Comparison of ENCODE assay signal across 1 cellular context in the genomic region with DNA sequence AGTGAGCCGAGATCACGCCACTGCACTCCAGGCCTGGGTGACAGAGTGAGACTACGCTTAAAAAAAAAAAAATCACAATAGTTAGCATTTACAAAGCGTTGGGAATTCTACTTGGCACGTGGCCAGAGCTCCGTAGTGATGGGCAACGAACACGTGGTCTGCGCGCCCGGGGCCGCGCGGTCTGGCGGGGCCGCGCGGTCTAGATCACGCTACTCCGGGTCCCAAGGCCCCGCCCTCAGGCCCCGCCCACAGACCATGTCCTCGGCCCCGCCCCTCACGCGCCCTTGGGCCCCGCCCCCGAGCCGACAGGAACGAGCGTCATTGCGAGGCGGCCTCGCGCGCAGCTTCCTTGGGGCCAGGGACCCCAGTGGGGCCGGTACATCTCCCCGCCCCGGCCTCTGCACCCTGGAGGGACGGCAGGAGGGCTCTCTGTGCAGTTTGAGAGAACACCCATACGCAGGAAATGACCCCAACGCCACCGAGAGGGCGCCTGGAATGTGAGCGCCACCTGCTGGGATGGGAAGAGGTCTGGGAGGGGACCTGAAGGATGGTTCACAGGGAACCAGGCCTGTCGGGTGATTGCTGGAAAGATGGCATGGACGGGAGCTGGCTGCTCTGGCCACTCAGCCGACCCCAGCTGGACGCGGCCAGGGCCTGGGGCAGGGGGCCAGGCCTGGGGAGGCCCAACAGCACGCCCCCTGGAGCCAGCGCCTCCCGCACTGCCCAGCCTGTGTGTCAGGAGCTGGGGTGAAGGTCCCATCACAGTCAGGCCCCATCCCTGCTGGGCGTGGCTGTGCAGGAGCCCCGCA.
TF ChIP-seq lines count a peak whose summit lies in the region.

No MANE protein-coding gene starts in this region.

TF ChIP-seq in K562, 482 proteins besides CTCF, POLR2A, EP300 and RAD21 (continued from another document and continues in another):
- TF ChIP-seq, protein P1, sequence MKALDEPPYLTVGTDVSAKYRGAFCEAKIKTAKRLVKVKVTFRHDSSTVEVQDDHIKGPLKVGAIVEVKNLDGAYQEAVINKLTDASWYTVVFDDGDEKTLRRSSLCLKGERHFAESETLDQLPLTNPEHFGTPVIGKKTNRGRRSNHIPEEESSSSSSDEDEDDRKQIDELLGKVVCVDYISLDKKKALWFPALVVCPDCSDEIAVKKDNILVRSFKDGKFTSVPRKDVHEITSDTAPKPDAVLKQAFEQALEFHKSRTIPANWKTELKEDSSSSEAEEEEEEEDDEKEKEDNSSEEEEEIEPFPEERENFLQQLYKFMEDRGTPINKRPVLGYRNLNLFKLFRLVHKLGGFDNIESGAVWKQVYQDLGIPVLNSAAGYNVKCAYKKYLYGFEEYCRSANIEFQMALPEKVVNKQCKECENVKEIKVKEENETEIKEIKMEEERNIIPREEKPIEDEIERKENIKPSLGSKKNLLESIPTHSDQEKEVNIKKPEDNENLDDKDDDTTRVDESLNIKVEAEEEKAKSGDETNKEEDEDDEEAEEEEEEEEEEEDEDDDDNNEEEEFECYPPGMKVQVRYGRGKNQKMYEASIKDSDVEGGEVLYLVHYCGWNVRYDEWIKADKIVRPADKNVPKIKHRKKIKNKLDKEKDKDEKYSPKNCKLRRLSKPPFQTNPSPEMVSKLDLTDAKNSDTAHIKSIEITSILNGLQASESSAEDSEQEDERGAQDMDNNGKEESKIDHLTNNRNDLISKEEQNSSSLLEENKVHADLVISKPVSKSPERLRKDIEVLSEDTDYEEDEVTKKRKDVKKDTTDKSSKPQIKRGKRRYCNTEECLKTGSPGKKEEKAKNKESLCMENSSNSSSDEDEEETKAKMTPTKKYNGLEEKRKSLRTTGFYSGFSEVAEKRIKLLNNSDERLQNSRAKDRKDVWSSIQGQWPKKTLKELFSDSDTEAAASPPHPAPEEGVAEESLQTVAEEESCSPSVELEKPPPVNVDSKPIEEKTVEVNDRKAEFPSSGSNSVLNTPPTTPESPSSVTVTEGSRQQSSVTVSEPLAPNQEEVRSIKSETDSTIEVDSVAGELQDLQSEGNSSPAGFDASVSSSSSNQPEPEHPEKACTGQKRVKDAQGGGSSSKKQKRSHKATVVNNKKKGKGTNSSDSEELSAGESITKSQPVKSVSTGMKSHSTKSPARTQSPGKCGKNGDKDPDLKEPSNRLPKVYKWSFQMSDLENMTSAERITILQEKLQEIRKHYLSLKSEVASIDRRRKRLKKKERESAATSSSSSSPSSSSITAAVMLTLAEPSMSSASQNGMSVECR (CRISPR knock-in tag; IDR thresholded peaks at IDR 0.05): peak; percentile 81
- TF ChIP-seq, protein P2, sequence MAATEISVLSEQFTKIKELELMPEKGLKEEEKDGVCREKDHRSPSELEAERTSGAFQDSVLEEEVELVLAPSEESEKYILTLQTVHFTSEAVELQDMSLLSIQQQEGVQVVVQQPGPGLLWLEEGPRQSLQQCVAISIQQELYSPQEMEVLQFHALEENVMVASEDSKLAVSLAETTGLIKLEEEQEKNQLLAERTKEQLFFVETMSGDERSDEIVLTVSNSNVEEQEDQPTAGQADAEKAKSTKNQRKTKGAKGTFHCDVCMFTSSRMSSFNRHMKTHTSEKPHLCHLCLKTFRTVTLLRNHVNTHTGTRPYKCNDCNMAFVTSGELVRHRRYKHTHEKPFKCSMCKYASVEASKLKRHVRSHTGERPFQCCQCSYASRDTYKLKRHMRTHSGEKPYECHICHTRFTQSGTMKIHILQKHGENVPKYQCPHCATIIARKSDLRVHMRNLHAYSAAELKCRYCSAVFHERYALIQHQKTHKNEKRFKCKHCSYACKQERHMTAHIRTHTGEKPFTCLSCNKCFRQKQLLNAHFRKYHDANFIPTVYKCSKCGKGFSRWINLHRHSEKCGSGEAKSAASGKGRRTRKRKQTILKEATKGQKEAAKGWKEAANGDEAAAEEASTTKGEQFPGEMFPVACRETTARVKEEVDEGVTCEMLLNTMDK (IDR thresholded peaks at IDR 0.05; ENCODE audit: borderline replicate concordance, insufficient read depth, low read depth, low read length, poor library complexity, severe bottlenecking): peak; percentile 88
- no peak for TF ChIP-seq ZNF644 (tag; IDR thresholded peaks at IDR 0.05; ENCODE audit: low read depth)
- peak; percentile 86 for TF ChIP-seq EP400 (IDR thresholded peaks at IDR 0.05)
- no peak for TF ChIP-seq ZC3H8 (IDR thresholded peaks at IDR 0.05)
- TF ChIP-seq RBM22 (IDR thresholded peaks at IDR 0.05; ENCODE audit: low read depth, low read length, poor library complexity, severe bottlenecking): no peak
- TF ChIP-seq, protein P3, sequence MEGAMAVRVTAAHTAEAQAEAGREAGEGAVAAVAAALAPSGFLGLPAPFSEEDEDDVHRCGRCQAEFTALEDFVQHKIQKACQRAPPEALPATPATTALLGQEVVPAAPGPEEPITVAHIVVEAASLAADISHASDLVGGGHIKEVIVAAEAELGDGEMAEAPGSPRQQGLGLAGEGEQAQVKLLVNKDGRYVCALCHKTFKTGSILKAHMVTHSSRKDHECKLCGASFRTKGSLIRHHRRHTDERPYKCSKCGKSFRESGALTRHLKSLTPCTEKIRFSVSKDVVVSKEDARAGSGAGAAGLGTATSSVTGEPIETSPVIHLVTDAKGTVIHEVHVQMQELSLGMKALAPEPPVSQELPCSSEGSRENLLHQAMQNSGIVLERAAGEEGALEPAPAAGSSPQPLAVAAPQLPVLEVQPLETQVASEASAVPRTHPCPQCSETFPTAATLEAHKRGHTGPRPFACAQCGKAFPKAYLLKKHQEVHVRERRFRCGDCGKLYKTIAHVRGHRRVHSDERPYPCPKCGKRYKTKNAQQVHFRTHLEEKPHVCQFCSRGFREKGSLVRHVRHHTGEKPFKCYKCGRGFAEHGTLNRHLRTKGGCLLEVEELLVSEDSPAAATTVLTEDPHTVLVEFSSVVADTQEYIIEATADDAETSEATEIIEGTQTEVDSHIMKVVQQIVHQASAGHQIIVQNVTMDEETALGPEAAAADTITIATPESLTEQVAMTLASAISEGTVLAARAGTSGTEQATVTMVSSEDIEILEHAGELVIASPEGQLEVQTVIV (CRISPR knock-in tag; IDR thresholded peaks at IDR 0.05; ENCODE audit: borderline replicate concordance): no peak
- TF ChIP-seq, protein P4, sequence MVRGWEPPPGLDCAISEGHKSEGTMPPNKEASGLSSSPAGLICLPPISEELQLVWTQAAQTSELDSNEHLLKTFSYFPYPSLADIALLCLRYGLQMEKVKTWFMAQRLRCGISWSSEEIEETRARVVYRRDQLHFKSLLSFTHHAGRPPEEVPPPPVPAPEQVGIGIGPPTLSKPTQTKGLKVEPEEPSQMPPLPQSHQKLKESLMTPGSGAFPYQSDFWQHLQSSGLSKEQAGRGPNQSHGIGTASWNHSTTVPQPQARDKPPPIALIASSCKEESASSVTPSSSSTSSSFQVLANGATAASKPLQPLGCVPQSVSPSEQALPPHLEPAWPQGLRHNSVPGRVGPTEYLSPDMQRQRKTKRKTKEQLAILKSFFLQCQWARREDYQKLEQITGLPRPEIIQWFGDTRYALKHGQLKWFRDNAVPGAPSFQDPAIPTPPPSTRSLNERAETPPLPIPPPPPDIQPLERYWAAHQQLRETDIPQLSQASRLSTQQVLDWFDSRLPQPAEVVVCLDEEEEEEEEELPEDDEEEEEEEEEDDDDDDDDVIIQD (CRISPR knock-in tag; IDR thresholded peaks at IDR 0.05): no peak
- TF ChIP-seq NFYB (IDR thresholded peaks at IDR 0.05; ENCODE audit: extremely low read depth, insufficient read length): no peak
- peak; percentile 50 for TF ChIP-seq KDM5B (IDR thresholded peaks at IDR 0.05; ENCODE audit: insufficient replicate concordance, low read depth, low read length)
- no peak for TF ChIP-seq SMAD3 (CRISPR knock-in tag; conservative IDR thresholded peaks at IDR 0.05)
- TF ChIP-seq, protein P5, sequence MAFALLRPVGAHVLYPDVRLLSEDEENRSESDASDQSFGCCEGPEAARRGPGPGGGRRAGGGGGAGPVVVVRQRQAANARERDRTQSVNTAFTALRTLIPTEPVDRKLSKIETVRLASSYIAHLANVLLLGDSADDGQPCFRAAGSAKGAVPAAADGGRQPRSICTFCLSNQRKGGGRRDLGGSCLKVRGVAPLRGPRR (CRISPR knock-in tag; IDR thresholded peaks at IDR 0.05): no peak
- peak; percentile 74; the same call in 1 of the 2 replicates for TF ChIP-seq MTA3 (IDR thresholded peaks at IDR 0.05; ENCODE audit: borderline replicate concordance)
- peak; percentile 97 for TF ChIP-seq MYC (IDR thresholded peaks at IDR 0.05; ENCODE audit: low read depth, low read length)
- TF ChIP-seq MYC (CRISPR knock-in tag; IDR thresholded peaks at IDR 0.05; ENCODE audit: borderline replicate concordance, low read depth): peak; percentile 69; the same call in 1 of the 2 replicates
- no peak; the same call in 1 of the 2 replicates for TF ChIP-seq NCOR1 (IDR thresholded peaks at IDR 0.05)
- no peak for TF ChIP-seq ILF3 (IDR thresholded peaks at IDR 0.05; ENCODE audit: borderline replicate concordance)
- TF ChIP-seq, protein P6, sequence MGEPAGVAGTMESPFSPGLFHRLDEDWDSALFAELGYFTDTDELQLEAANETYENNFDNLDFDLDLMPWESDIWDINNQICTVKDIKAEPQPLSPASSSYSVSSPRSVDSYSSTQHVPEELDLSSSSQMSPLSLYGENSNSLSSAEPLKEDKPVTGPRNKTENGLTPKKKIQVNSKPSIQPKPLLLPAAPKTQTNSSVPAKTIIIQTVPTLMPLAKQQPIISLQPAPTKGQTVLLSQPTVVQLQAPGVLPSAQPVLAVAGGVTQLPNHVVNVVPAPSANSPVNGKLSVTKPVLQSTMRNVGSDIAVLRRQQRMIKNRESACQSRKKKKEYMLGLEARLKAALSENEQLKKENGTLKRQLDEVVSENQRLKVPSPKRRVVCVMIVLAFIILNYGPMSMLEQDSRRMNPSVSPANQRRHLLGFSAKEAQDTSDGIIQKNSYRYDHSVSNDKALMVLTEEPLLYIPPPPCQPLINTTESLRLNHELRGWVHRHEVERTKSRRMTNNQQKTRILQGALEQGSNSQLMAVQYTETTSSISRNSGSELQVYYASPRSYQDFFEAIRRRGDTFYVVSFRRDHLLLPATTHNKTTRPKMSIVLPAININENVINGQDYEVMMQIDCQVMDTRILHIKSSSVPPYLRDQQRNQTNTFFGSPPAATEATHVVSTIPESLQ (CRISPR knock-in tag; IDR thresholded peaks at IDR 0.05): no peak
- TF ChIP-seq, protein P7, sequence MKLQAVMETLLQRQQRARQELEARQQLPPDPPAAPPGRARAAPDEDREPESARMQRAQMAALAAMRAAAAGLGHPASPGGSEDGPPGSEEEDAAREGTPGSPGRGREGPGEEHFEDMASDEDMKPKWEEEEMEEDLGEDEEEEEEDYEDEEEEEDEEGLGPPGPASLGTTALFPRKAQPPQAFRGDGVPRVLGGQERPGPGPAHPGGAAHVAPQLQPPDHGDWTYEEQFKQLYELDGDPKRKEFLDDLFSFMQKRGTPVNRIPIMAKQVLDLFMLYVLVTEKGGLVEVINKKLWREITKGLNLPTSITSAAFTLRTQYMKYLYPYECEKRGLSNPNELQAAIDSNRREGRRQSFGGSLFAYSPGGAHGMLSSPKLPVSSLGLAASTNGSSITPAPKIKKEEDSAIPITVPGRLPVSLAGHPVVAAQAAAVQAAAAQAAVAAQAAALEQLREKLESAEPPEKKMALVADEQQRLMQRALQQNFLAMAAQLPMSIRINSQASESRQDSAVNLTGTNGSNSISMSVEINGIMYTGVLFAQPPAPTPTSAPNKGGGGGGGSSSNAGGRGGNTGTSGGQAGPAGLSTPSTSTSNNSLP (IDR thresholded peaks at IDR 0.05; ENCODE audit: borderline replicate concordance, low read depth, low read length): no peak
- no peak for TF ChIP-seq RBM15 (IDR thresholded peaks at IDR 0.05; ENCODE audit: insufficient read depth, low read length)
- TF ChIP-seq SAFB2 (IDR thresholded peaks at IDR 0.05; ENCODE audit: borderline replicate concordance, low read depth, low read length, severe bottlenecking): no peak
- peak; percentile 80 for TF ChIP-seq SUPT5H (IDR thresholded peaks at IDR 0.05)
- no peak for TF ChIP-seq RBM17 (IDR thresholded peaks at IDR 0.05; ENCODE audit: borderline replicate concordance, low read depth, low read length)
- no peak for TF ChIP-seq ZNF324 (CRISPR knock-in tag; IDR thresholded peaks at IDR 0.05)
- TF ChIP-seq, protein P8, sequence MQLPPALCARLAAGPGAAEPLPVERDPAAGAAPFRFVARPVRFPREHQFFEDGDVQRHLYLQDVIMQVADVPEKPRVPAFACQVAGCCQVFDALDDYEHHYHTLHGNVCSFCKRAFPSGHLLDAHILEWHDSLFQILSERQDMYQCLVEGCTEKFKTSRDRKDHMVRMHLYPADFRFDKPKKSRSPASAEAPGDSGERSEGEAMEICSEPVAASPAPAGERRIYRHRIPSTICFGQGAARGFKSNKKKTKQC (CRISPR knock-in tag; IDR thresholded peaks at IDR 0.05): peak; percentile 39; the same call in 1 of the 2 replicates
- no peak for TF ChIP-seq RHOXF2B (CRISPR knock-in tag; conservative IDR thresholded peaks at IDR 0.05)
- TF ChIP-seq, protein P9, sequence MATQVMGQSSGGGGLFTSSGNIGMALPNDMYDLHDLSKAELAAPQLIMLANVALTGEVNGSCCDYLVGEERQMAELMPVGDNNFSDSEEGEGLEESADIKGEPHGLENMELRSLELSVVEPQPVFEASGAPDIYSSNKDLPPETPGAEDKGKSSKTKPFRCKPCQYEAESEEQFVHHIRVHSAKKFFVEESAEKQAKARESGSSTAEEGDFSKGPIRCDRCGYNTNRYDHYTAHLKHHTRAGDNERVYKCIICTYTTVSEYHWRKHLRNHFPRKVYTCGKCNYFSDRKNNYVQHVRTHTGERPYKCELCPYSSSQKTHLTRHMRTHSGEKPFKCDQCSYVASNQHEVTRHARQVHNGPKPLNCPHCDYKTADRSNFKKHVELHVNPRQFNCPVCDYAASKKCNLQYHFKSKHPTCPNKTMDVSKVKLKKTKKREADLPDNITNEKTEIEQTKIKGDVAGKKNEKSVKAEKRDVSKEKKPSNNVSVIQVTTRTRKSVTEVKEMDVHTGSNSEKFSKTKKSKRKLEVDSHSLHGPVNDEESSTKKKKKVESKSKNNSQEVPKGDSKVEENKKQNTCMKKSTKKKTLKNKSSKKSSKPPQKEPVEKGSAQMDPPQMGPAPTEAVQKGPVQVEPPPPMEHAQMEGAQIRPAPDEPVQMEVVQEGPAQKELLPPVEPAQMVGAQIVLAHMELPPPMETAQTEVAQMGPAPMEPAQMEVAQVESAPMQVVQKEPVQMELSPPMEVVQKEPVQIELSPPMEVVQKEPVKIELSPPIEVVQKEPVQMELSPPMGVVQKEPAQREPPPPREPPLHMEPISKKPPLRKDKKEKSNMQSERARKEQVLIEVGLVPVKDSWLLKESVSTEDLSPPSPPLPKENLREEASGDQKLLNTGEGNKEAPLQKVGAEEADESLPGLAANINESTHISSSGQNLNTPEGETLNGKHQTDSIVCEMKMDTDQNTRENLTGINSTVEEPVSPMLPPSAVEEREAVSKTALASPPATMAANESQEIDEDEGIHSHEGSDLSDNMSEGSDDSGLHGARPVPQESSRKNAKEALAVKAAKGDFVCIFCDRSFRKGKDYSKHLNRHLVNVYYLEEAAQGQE (CRISPR knock-in tag; IDR thresholded peaks at IDR 0.05; ENCODE audit: low read depth): no peak
